In genomic region chr7:25069900-25070443, GRCh38 we compare ENCODE assay signal across 8 cellular contexts. TPM values are rescaled to one million over a fixed set of nuclear protein-coding genes. Genes with fewer than 3 reads are reported as not detected.
A peak's percentile ranks its signal among the peaks of the same experiment; 100 is the strongest.
DNase-seq lines count a peak whose midpoint lies in the region; ATAC-seq, FAIRE-seq and TF ChIP-seq lines count a peak whose summit lies in the region.

No MANE protein-coding gene starts in this region.

- H3K4me3 ChIP-seq in endothelial cell of umbilical vein (replicated peaks in 1 of 3; ENCODE audit: insufficient read depth in 1 of 3, low read depth in 1 of 3, low read length in 3 of 3) = no peak overlapping the region
- H3K4me3 ChIP-seq in mucosa of descending colon = no peak overlapping the region
- H3K4me3 ChIP-seq in stomach = peak overlapping the region; percentile 26 to 41 (median 34)

- H3K9me1 ChIP-seq in endothelial cell of umbilical vein (replicated peaks; ENCODE audit: control insufficient read depth, extremely low read depth, insufficient read depth, low read length) = no peaks in the 10 kb centered on the region

- H3K27me3 ChIP-seq in endothelial cell of umbilical vein (ENCODE audit: control insufficient read depth in 2 of 2, insufficient read depth in 2 of 2, low read length in 2 of 2) = peaks cover 0 to 2% of the 10 kb centered on the region in 2 experiments
- no peaks in the 10 kb centered on the region for H3K27me3 ChIP-seq in stomach

- TF ChIP-seq POLR2A in endothelial cell of umbilical vein (IDR thresholded peaks at IDR 0.05; ENCODE audit: low read depth, low read length) (no peak), stomach (IDR thresholded peaks at IDR 0.05) (no peak)

- peak; percentile 78 for ATAC-seq in mucosa of descending colon
- no peak for ATAC-seq in HG03460 (IDR thresholded peaks at IDR 0.05; ENCODE audit: unreplicated experiment)

- DNase-seq in CMK (ENCODE audit: low read depth) = peak; percentile 15
- peak; percentile 76 for DNase-seq in HEK293T (ENCODE audit: extremely low spot score)
- DNase-seq in NCI-H446 treated with DMSO at 0.1 percent for 48 hours (lab: John Stamatoyannopoulos, UW) = peak; percentile 61
- peak; percentile 55 for DNase-seq in activated CD4-positive, alpha-beta T cell treated with anti-CD3 and anti-CD28 coated beads for 48 hours
- DNase-seq in endothelial cell of umbilical vein (ENCODE audit: low read depth, low spot score) = peak; percentile 70
- DNase-seq in mucosa of descending colon = peak in 1 of 3 donors; percentile 69
- DNase-seq in stomach = peak; percentile 45

- H3K9ac ChIP-seq in endothelial cell of umbilical vein (replicated peaks; ENCODE audit: extremely low read depth, insufficient read depth, low read length) = no peak overlapping the region

- H3K4me1 ChIP-seq in endothelial cell of umbilical vein (ENCODE audit: control insufficient read depth, extremely low read depth, insufficient read depth, low read length) = no peaks in the 10 kb centered on the region
- peaks cover 3% of the 10 kb centered on the region for H3K4me1 ChIP-seq in mucosa of descending colon (ENCODE audit: low read depth)
- peaks cover 7 to 11% (median 9%) of the 10 kb centered on the region in 4 donors for H3K4me1 ChIP-seq in stomach

- H2AFZ ChIP-seq in endothelial cell of umbilical vein (ENCODE audit: low read depth, low read length) = peak overlapping the region; percentile 79

- H3K4me2 ChIP-seq in endothelial cell of umbilical vein (ENCODE audit: insufficient read depth, low read length) = no peak overlapping the region

- POLR2A ChIA-PET in HEK293T (lab: Yijun Ruan, JAX) = no interaction called here
- POLR2A ChIA-PET in endothelial cell of umbilical vein (lab: Charles Lee) = interaction anchor here (1.0 kb wide), 1 partner anchor 91 kb away, joined by 3 read pairs; no protein-coding TSS in a partner anchor

- TF ChIP-seq EP300 in stomach (IDR thresholded peaks at IDR 0.05) = no peak

- no peaks in the 10 kb centered on the region for H3K9me3 ChIP-seq in endothelial cell of umbilical vein (replicated peaks; ENCODE audit: control insufficient read depth, insufficient read depth, low read length)
- H3K9me3 ChIP-seq in mucosa of descending colon = no peaks in the 10 kb centered on the region
- H3K9me3 ChIP-seq in stomach = no peaks in the 10 kb centered on the region

- no peak overlapping the region for H3K27ac ChIP-seq in endothelial cell of umbilical vein (ENCODE audit: insufficient read depth, low read depth, low read length)
- H3K27ac ChIP-seq in stomach = no peak overlapping the region

- intact Hi-C loops in endothelial cell of umbilical vein (cut with micrococcal nuclease) = loop anchor here (1.0 kb wide), 7 partner anchors 23 to 258 kb away; partner anchors contain the start of gene OSBPL3
- intact Hi-C loops in mucosa of descending colon (cut with DNase I, micrococcal nuclease) = loop anchor here (5.0 to 10.0 kb wide), 2 partner anchors 253 to 255 kb away; no protein-coding TSS in a partner anchor
- intact Hi-C loops in stomach (cut with DNase I; ENCODE audit: low total_unique reads) = loop anchor here (5.0 kb wide), 1 partner anchor 253 kb away; no protein-coding TSS in a partner anchor

- WGBS in stomach, 5 donors = 3 to 21% (median 8%) methylated on average over 11 of the region's 11 CpGs

- no peaks in the 10 kb centered on the region for H4K20me1 ChIP-seq in endothelial cell of umbilical vein (replicated peaks; ENCODE audit: control insufficient read depth, extremely low read depth, insufficient read depth, low read length)

- CTCF ChIA-PET in HEK293T (lab: Yijun Ruan, JAX) = interaction anchor here (0.6 to 1.5 kb wide), 12 partner anchors 9 to 321 kb away, joined by 3 to 12 read pairs (median 4); partner anchors contain the start of gene OSBPL3
- CTCF ChIA-PET in endothelial cell of umbilical vein (lab: Charles Lee) = interaction anchor here (0.6 to 4.0 kb wide), 42 partner anchors 8 to 1500 kb away, joined by 3 to 129 read pairs (median 5); partner anchors contain the start of gene OSBPL3

- no TSS peak for BruUV-seq in endothelial cell of umbilical vein (replicated peaks; lab: Mats Ljungman, UMichigan)

- H3K36me3 ChIP-seq in endothelial cell of umbilical vein (ENCODE audit: control insufficient read depth in 2 of 2, extremely low read depth in 1 of 2, insufficient read depth in 2 of 2, low read length in 2 of 2) (no peaks in the 10 kb centered on the region), mucosa of descending colon (ENCODE audit: low read depth) (no peaks in the 10 kb centered on the region), stomach (no peaks in the 10 kb centered on the region)

- FAIRE-seq in endothelial cell of umbilical vein (lab: Jason Lieb, UNC) = peak; percentile 97

- TF ChIP-seq CTCF in endothelial cell of umbilical vein (IDR thresholded peaks at IDR 0.05; ENCODE audit: extremely low read depth in 1 of 2, insufficient read depth in 1 of 2, low read depth in 1 of 2, low read length in 2 of 2) (peak; percentile 65 to 73), mucosa of descending colon (IDR thresholded peaks at IDR 0.05) (peak; percentile 87), stomach (IDR thresholded peaks at IDR 0.05) (peak in 6 of 7 experiments; percentile 33 to 95 (median 87))

- no peaks in the 10 kb centered on the region for H3K79me2 ChIP-seq in endothelial cell of umbilical vein (ENCODE audit: control insufficient read depth, insufficient read depth, low read length)

- dilution Hi-C loops in endothelial cell of umbilical vein (cut with MboI; ENCODE audit: extremely low pct_ligation_motif_present, low sequenced_read_pairs) = no loop called here

TF ChIP-seq in HEK293T, 16 proteins besides CTCF, POLR2A, EP300 and RAD21:
- TF ChIP-seq FOXM1 (IDR thresholded peaks at IDR 0.05; ENCODE audit: borderline replicate concordance) = no peak
- peak; percentile 31; the same call in 1 of the 2 replicates for TF ChIP-seq ELF4 (IDR thresholded peaks at IDR 0.05)
- peak; percentile 97 for TF ChIP-seq ZNF384 (IDR thresholded peaks at IDR 0.05)

TF ChIP-seq in endothelial cell of umbilical vein, 7 proteins besides CTCF, POLR2A, EP300 and RAD21:
- TF ChIP-seq GATA2 (IDR thresholded peaks at IDR 0.05; ENCODE audit: insufficient read depth, insufficient read length, low read depth, low read length) (no peak), MAX (IDR thresholded peaks at IDR 0.05; ENCODE audit: insufficient read depth, insufficient read length) (no peak), EZH2 (IDR thresholded peaks at IDR 0.05; ENCODE audit: borderline replicate concordance, low read depth, low read length, severe bottlenecking) (no peak), JUN (IDR thresholded peaks at IDR 0.05; ENCODE audit: borderline replicate concordance, insufficient read depth, insufficient read length, low read depth) (no peak), POLR2AphosphoS5 (IDR thresholded peaks at IDR 0.05; ENCODE audit: insufficient read depth, low read depth, low read length) (no peak), FOS (IDR thresholded peaks at IDR 0.05; ENCODE audit: borderline replicate concordance, insufficient read depth, low read length) (no peak), MYC (IDR thresholded peaks at IDR 0.05; ENCODE audit: low read depth, low read length) (no peak)
TF ChIP-seq in endothelial cell of umbilical vein: peak in this region for 0.

RNA-seq across cellular contexts. Expression of gene CYCS, which starts 55.1 kb away (rescaled TPM):
- total RNA-seq in endothelial cell of umbilical vein = 134 and 143 TPM in 2 replicates
- polyA plus RNA-seq in endothelial cell of umbilical vein = 12.3 and 21.4 TPM in 2 replicates
- 39.3 and 43.4 TPM in 2 replicates for polyA plus RNA-seq in endothelial cell of umbilical vein (2011; cell fraction: cytosol; rRNA removed)
- 15.7 and 20.1 TPM in 2 replicates for polyA plus RNA-seq in endothelial cell of umbilical vein (2011; cell fraction: nucleus; rRNA removed)
- 87.5 and 158 TPM in 2 replicates for polyA plus RNA-seq in endothelial cell of umbilical vein (2012)
- polyA minus RNA-seq in endothelial cell of umbilical vein = 9.5 and 11.0 TPM in 2 replicates
- 31.6 TPM for polyA minus RNA-seq in endothelial cell of umbilical vein (2011; cell fraction: cytosol; rRNA and poly(A)+ RNA removed)
- polyA minus RNA-seq in endothelial cell of umbilical vein (2011; cell fraction: nucleus; rRNA and poly(A)+ RNA removed) = 10.5 and 17.1 TPM in 2 replicates
- total RNA-seq in mucosa of descending colon = 100 to 1,000 TPM; 219 to 360 (median 339) TPM
- total RNA-seq in stomach = 10 to 100 TPM; 34.5 to 96.9 (median 52.0) TPM
- 100 to 1,000 TPM in 2 of 3 donors, 10 to 100 TPM in 1; 43.1 to 124 (median 102) TPM for polyA plus RNA-seq in stomach

Comparison
In these comparisons a context has a peak if more than half of its experiments do, and no peak if none do; other contexts are left out.
1. H3K4me3 ChIP-seq: peak in stomach (4 of 4); none in endothelial cell of umbilical vein (0 of 3) and mucosa of descending colon (single experiment).
2. Peak in every context shown above with its lines, with median percentiles within 50 percentile points of each other: CTCF ChIP-seq.